1 cellular context compared by ENCODE assay signal in genomic region chr1:219993554-219994433, GRCh38.
TF ChIP-seq lines count a peak whose summit lies in the region.

No MANE protein-coding gene starts in this region.

TF ChIP-seq in SK-N-SH treated with all-trans-retinoic acid at 6 μM for 48 hours, 23 proteins besides CTCF, POLR2A, EP300 and RAD21 (continued from another document):
- TF ChIP-seq ZNF70 (CRISPR knock-in tag; IDR thresholded peaks at IDR 0.05) (no peak), BACH2 (CRISPR knock-in tag; IDR thresholded peaks at IDR 0.05; ENCODE audit: borderline replicate concordance) (no peak), ZC3H10 (CRISPR knock-in tag; IDR thresholded peaks at IDR 0.05) (no peak), PPARA (CRISPR knock-in tag; IDR thresholded peaks at IDR 0.05; ENCODE audit: borderline replicate concordance) (no peak)
